24 cellular contexts compared by ENCODE assay signal in genomic region chr21:35170818-35171217, GRCh38.
"Had no signal": no experiment of that assay in that cellular context is flagged by ENCODE, and none has a peak within 500 bp of the region (broad histone marks: within the 10 kb centered on the region; RNA-seq: fewer than 3 reads in every experiment).

No MANE protein-coding gene starts in this region.

- H3K79me2 ChIP-seq: hepatocyte had no signal

- H3K4me1 Mint-ChIP-seq: mesothelial cell of epicardium had no signal

- H3K4me2 ChIP-seq: hepatocyte had no signal

- H3K27me3 ChIP-seq: brain microvascular endothelial cell, hepatocyte, right atrium auricular region, spleen, upper lobe of left lung had no signal

- DNase-seq: activated CD4-positive, alpha-beta memory T cell treated with anti-CD3 and anti-CD28 coated beads for 36 hours; activated CD4-positive, alpha-beta T cell treated with anti-CD3 and anti-CD28 coated beads for 1 hour; activated CD8-positive, alpha-beta memory T cell treated with anti-CD3 and anti-CD28 coated beads, Interleukin-2, amount 10 ng/mL, durations not matched to agents 7 days and 5 days; activated effector memory CD4-positive, alpha-beta T cell treated with anti-CD3 and anti-CD28 coated beads, Interleukin-2, amount 50 U/mL, for 16 hours; activated T-cell treated with anti-CD3 and anti-CD28 coated beads for 4 hours; aorta; brain microvascular endothelial cell; caudate nucleus; dermis blood vessel endothelial cell; effector CD8-positive, alpha-beta T cell; erythroblast; glutamatergic neuron; immature natural killer cell; left ventricle myocardium inferior; naive thymus-derived CD8-positive, alpha-beta T cell; spleen; stimulated activated CD4-positive, alpha-beta T cell treated with anti-CD3 and anti-CD28 coated beads, Interleukin-4, amount 100 ng/mL, for 1 hour; stimulated activated naive CD8-positive, alpha-beta T cell treated with anti-CD3 and anti-CD28 coated beads, Interleukin-15, Interleukin-2, amounts not matched to agents 100 U/mL and 50 U/mL, for 24 hours; T-helper 1 cell; upper lobe of left lung had no signal

- H3K4me3 Mint-ChIP-seq: activated CD4-positive, alpha-beta memory T cell treated with anti-CD3 and anti-CD28 coated beads for 36 hours; activated CD8-positive, alpha-beta memory T cell treated with anti-CD3 and anti-CD28 coated beads, Interleukin-2, amount 10 ng/mL, durations not matched to agents 7 days and 5 days; mesothelial cell of epicardium had no signal

- H3K27me3 Mint-ChIP-seq: activated CD4-positive, alpha-beta memory T cell treated with anti-CD3 and anti-CD28 coated beads for 36 hours; activated CD8-positive, alpha-beta memory T cell treated with anti-CD3 and anti-CD28 coated beads, Interleukin-2, amount 10 ng/mL, durations not matched to agents 7 days and 5 days; naive thymus-derived CD8-positive, alpha-beta T cell had no signal

- ATAC-seq: activated CD8-positive, alpha-beta memory T cell treated with anti-CD3 and anti-CD28 coated beads, Interleukin-2, amount 10 ng/mL, durations not matched to agents 7 days and 5 days; naive thymus-derived CD8-positive, alpha-beta T cell; stimulated activated naive CD8-positive, alpha-beta T cell treated with anti-CD3 and anti-CD28 coated beads, Interleukin-15, Interleukin-2, amounts not matched to agents 100 U/mL and 50 U/mL, for 24 hours had no signal

- H3K36me3 ChIP-seq: brain microvascular endothelial cell, left ventricle myocardium inferior, prostate gland, right atrium auricular region, spleen, upper lobe of left lung had no signal

- H3K4me3 ChIP-seq: hepatocyte, left ventricle myocardium inferior, prostate gland, right atrium auricular region, spleen, upper lobe of left lung had no signal

- H3K36me3 Mint-ChIP-seq: activated CD4-positive, alpha-beta memory T cell treated with anti-CD3 and anti-CD28 coated beads for 36 hours; mesothelial cell of epicardium; naive thymus-derived CD8-positive, alpha-beta T cell had no signal

- H3K4me1 ChIP-seq: left ventricle myocardium inferior, prostate gland, right atrium auricular region, upper lobe of left lung had no signal

- H3K27ac ChIP-seq: brain microvascular endothelial cell, hepatocyte, left ventricle myocardium inferior, prostate gland, right atrium auricular region, spleen, upper lobe of left lung had no signal

- H2AFZ ChIP-seq: hepatocyte had no signal

- H3K9me3 ChIP-seq: prostate gland, right atrium auricular region, upper lobe of left lung had no signal

- H3K27ac Mint-ChIP-seq: activated CD4-positive, alpha-beta memory T cell treated with anti-CD3 and anti-CD28 coated beads for 36 hours; mesothelial cell of epicardium had no signal
